ENCODE assay signal across 21 cellular contexts in genomic region chr1:45880930-45881329, GRCh38.
A peak's percentile ranks its signal among the peaks of the same experiment; 100 is the strongest.
DNase-seq lines count a peak whose midpoint lies in the region; ATAC-seq and TF ChIP-seq lines count a peak whose summit lies in the region.
"Had no signal": no experiment of that assay in that cellular context is flagged by ENCODE, and none has a peak within 500 bp of the region (broad histone marks: within the 10 kb centered on the region; RNA-seq: fewer than 3 reads in every experiment).

No MANE protein-coding gene starts in this region.

- POLR2A ChIA-PET in activated CD4-positive, alpha-beta T cell treated with anti-CD3 and anti-CD28 coated beads for 36 hours (lab: Charles Lee): no interaction called here

- H3K9me3 Mint-ChIP-seq in osteocyte (ENCODE audit: unreplicated experiment): no peaks in the 10 kb centered on the region
- no peaks in the 10 kb centered on the region for H3K9me3 Mint-ChIP-seq in activated CD4-positive, alpha-beta T cell treated with anti-CD3 and anti-CD28 coated beads for 36 hours (ENCODE audit: low read depth)
- H3K9me3 Mint-ChIP-seq: activated CD4-positive, alpha-beta T cell treated with anti-CD3 and anti-CD28 coated beads, Interleukin-2, amount 10 ng/mL, durations not matched to agents 7 days and 5 days; CD4-positive, alpha-beta memory T cell; IgD-negative memory B cell; neural crest cell; stimulated activated naive CD8-positive, alpha-beta T cell treated with anti-CD3 and anti-CD28 coated beads, Interleukin-15, amount 100 ng/mL, for 72 hours; T-cell; WTC11 had no signal

- DNase-seq in EH (ENCODE audit: low read depth) (peak; percentile 65), LHCN-M2 (ENCODE audit: low read depth) (peak; percentile 46), fibroblast of gingiva (ENCODE audit: low read depth) (peak; percentile 38), osteocyte (ENCODE audit: extremely low spot score, unreplicated experiment) (no peak), Right ventricle myocardium inferior (ENCODE audit: missing footprints) (no peak)
- no peak for DNase-seq in activated CD4-positive, alpha-beta T cell treated with anti-CD3 and anti-CD28 coated beads for 36 hours
- DNase-seq: activated CD4-positive, alpha-beta T cell treated with anti-CD3 and anti-CD28 coated beads, Interleukin-2, amount 10 ng/mL, durations not matched to agents 7 days and 5 days; left ventricle myocardium inferior; NCI-H1048; stimulated activated CD4-positive, alpha-beta T cell treated with anti-CD3 and anti-CD28 coated beads, Interleukin-1b, Interleukin-23, amount 100 ng/mL, for 48 hours; stimulated activated CD8-positive, alpha-beta memory T cell treated with anti-CD3 and anti-CD28 coated beads, Interleukin-4, amount 100 ng/mL, for 48 hours; stimulated activated naive CD8-positive, alpha-beta T cell treated with anti-CD3 and anti-CD28 coated beads, Interleukin-15, amount 100 ng/mL, for 72 hours; T-cell had no signal

- H3K27ac Mint-ChIP-seq in osteocyte (ENCODE audit: unreplicated experiment): peak overlapping the region; percentile 41
- H3K27ac Mint-ChIP-seq in activated CD4-positive, alpha-beta T cell treated with anti-CD3 and anti-CD28 coated beads for 36 hours: no peak overlapping the region
- H3K27ac Mint-ChIP-seq: activated CD4-positive, alpha-beta T cell treated with anti-CD3 and anti-CD28 coated beads, Interleukin-2, amount 10 ng/mL, durations not matched to agents 7 days and 5 days; activated naive CD8-positive, alpha-beta T cell; B cell; CD4-positive, alpha-beta memory T cell; IgD-negative memory B cell; stimulated activated naive CD8-positive, alpha-beta T cell treated with anti-CD3 and anti-CD28 coated beads, Interleukin-15, amount 100 ng/mL, for 72 hours; T-cell had no signal

- TF ChIP-seq POLR2A in GM18505 (IDR thresholded peaks at IDR 0.05; ENCODE audit: borderline replicate concordance, extremely low read depth, insufficient read depth, insufficient read length): no peak

- CTCF ChIA-PET in activated CD4-positive, alpha-beta T cell treated with anti-CD3 and anti-CD28 coated beads for 36 hours (lab: Charles Lee): no interaction called here

- no peak for TF ChIP-seq CTCF in osteocyte (IDR thresholded peaks at IDR 0.05)

- H3K27me3 Mint-ChIP-seq in osteocyte (ENCODE audit: unreplicated experiment): no peaks in the 10 kb centered on the region
- no peaks in the 10 kb centered on the region for H3K27me3 Mint-ChIP-seq in activated CD4-positive, alpha-beta T cell treated with anti-CD3 and anti-CD28 coated beads for 36 hours
- H3K27me3 Mint-ChIP-seq: activated CD4-positive, alpha-beta T cell treated with anti-CD3 and anti-CD28 coated beads, Interleukin-2, amount 10 ng/mL, durations not matched to agents 7 days and 5 days; activated naive CD8-positive, alpha-beta T cell; CD4-positive, alpha-beta memory T cell; stimulated activated naive CD8-positive, alpha-beta T cell treated with anti-CD3 and anti-CD28 coated beads, Interleukin-15, amount 100 ng/mL, for 72 hours; T-cell had no signal

- H3K4me1 Mint-ChIP-seq in osteocyte (ENCODE audit: unreplicated experiment): peaks cover 4% of the 10 kb centered on the region
- peaks cover 2% of the 10 kb centered on the region for H3K4me1 Mint-ChIP-seq in activated CD4-positive, alpha-beta T cell treated with anti-CD3 and anti-CD28 coated beads for 36 hours
- H3K4me1 Mint-ChIP-seq: activated CD4-positive, alpha-beta T cell treated with anti-CD3 and anti-CD28 coated beads, Interleukin-2, amount 10 ng/mL, durations not matched to agents 7 days and 5 days; CD4-positive, alpha-beta memory T cell; neural crest cell; stimulated activated naive CD8-positive, alpha-beta T cell treated with anti-CD3 and anti-CD28 coated beads, Interleukin-15, amount 100 ng/mL, for 72 hours; T-cell had no signal

- H3K36me3 Mint-ChIP-seq in osteocyte (ENCODE audit: unreplicated experiment): no peaks in the 10 kb centered on the region
- H3K36me3 Mint-ChIP-seq in activated CD4-positive, alpha-beta T cell treated with anti-CD3 and anti-CD28 coated beads for 36 hours (ENCODE audit: low read depth): no peaks in the 10 kb centered on the region
- H3K36me3 Mint-ChIP-seq: activated naive CD8-positive, alpha-beta T cell; CD4-positive, alpha-beta memory T cell; T-cell; WTC11 had no signal

- no peak overlapping the region for H3K4me3 Mint-ChIP-seq in osteocyte (ENCODE audit: unreplicated experiment)
- H3K4me3 Mint-ChIP-seq in activated CD4-positive, alpha-beta T cell treated with anti-CD3 and anti-CD28 coated beads for 36 hours: no peak overlapping the region
- H3K4me3 Mint-ChIP-seq: activated CD4-positive, alpha-beta T cell treated with anti-CD3 and anti-CD28 coated beads, Interleukin-2, amount 10 ng/mL, durations not matched to agents 7 days and 5 days; activated naive CD8-positive, alpha-beta T cell; B cell; CD4-positive, alpha-beta memory T cell; IgD-negative memory B cell; neural crest cell; stimulated activated naive CD8-positive, alpha-beta T cell treated with anti-CD3 and anti-CD28 coated beads, Interleukin-15, amount 100 ng/mL, for 72 hours; T-cell; WTC11 had no signal

- intact Hi-C loops in activated CD4-positive, alpha-beta T cell treated with anti-CD3 and anti-CD28 coated beads for 36 hours (cut with DNase I, micrococcal nuclease): no loop called here
- intact Hi-C loops in Right ventricle myocardium inferior (cut with DNase I): no loop called here

- ATAC-seq in activated CD4-positive, alpha-beta T cell treated with anti-CD3 and anti-CD28 coated beads for 36 hours: no peak
- ATAC-seq in Right ventricle myocardium inferior (no peak), HG03097 (IDR thresholded peaks at IDR 0.05; ENCODE audit: low FRiP score, unreplicated experiment) (no peak), GM18505 (IDR thresholded peaks at IDR 0.05; ENCODE audit: unreplicated experiment) (no peak)
- ATAC-seq: T-cell had no signal

Comparison
In these comparisons a context has a peak if more than half of its experiments do, and no peak if none do; other contexts are left out.
1. DNase-seq: peak in EH (single experiment), LHCN-M2 (single experiment) and fibroblast of gingiva (single experiment); none in osteocyte (single experiment), activated CD4-positive, alpha-beta T cell treated with anti-CD3 and anti-CD28 coated beads for 36 hours (single experiment) and Right ventricle myocardium inferior (single experiment).